15 cellular contexts compared by ENCODE assay signal in genomic region chr22:38246692-38247091, GRCh38. TPM values are rescaled to one million over a fixed set of nuclear protein-coding genes. Genes with fewer than 3 reads are reported as not detected.
DNase-seq lines count a peak whose midpoint lies in the region; ATAC-seq and TF ChIP-seq lines count a peak whose summit lies in the region.
"Had no signal": no experiment of that assay in that cellular context is flagged by ENCODE, and none has a peak within 500 bp of the region (broad histone marks: within the 10 kb centered on the region; RNA-seq: fewer than 3 reads in every experiment).

No MANE protein-coding gene starts in this region.

- peaks cover 44 to 99% (median 88%) of the 10 kb centered on the region in 10 experiments for H3K4me1 ChIP-seq in BLaER1 treated with 17β-estradiol and CSF1 and Interleukin-3, amounts not matched to agents 10 nM and 100 nM
- H3K4me1 ChIP-seq in gastrocnemius medialis, result peaks cover 39 to 42% of the 10 kb centered on the region in 2 donors

- peaks cover 47 to 85% (median 69%) of the 10 kb centered on the region in 11 experiments; a peak in 21 of 22 replicates for H4K20me1 ChIP-seq in BLaER1 treated with 17β-estradiol and CSF1 and Interleukin-3, amounts not matched to agents 10 nM and 100 nM

- no peak for TF ChIP-seq CTCF in gastrocnemius medialis (IDR thresholded peaks at IDR 0.05 in 4 of 5, conservative IDR thresholded peaks at IDR 0.05 in 1 of 5)

- H3K9me3 ChIP-seq in BLaER1 treated with 17β-estradiol and CSF1 and Interleukin-3, amounts not matched to agents 10 nM and 100 nM (replicated peaks in 1 of 11), result peaks cover 9 to 17% (median 12%) of the 10 kb centered on the region in 11 experiments; a peak in 21 of 22 replicates
- H3K9me3 ChIP-seq in gastrocnemius medialis, result no peaks in the 10 kb centered on the region
- H3K9me3 ChIP-seq: SJSA1 had no signal

- peaks cover 5 to 63% (median 34%) of the 10 kb centered on the region in 11 experiments; a peak in 21 of 22 replicates for H3K36me3 ChIP-seq in BLaER1 treated with 17β-estradiol and CSF1 and Interleukin-3, amounts not matched to agents 10 nM and 100 nM
- peaks cover 0 to 47% of the 10 kb centered on the region in 2 donors for H3K36me3 ChIP-seq in gastrocnemius medialis

- DNase-seq in cerebellar nuclear complex (lab: John Stamatoyannopoulos, UW) (peak; percentile 45 to 63), gastrocnemius medialis (peak; percentile 28 to 49), NCI-H2171 treated with DMSO at 0.1 percent for 48 hours (lab: John Stamatoyannopoulos, UW) (no peak), DMS153 (lab: John Stamatoyannopoulos, UW) (no peak)
- DNase-seq: activated CD8-positive, alpha-beta memory T cell treated with anti-CD3 and anti-CD28 coated beads, Interleukin-2, amount 10 ng/mL, durations not matched to agents 7 days and 5 days; activated naive CD4-positive, alpha-beta T cell treated with anti-CD3 and anti-CD28 coated beads for 36 hours; cortex of kidney; HCEC 1CT; naive B cell; stimulated activated naive CD8-positive, alpha-beta T cell treated with anti-CD3 and anti-CD28 coated beads, Interleukin-15, Interleukin-2, amounts not matched to agents 100 U/mL and 50 U/mL, for 24 hours had no signal

- ATAC-seq in gastrocnemius medialis (peak; percentile 43 to 48), GM18868 (IDR thresholded peaks at IDR 0.05; ENCODE audit: unreplicated experiment) (no peak), HG03457 (IDR thresholded peaks at IDR 0.05; ENCODE audit: unreplicated experiment) (no peak)
- ATAC-seq: activated CD8-positive, alpha-beta memory T cell treated with anti-CD3 and anti-CD28 coated beads, Interleukin-2, amount 10 ng/mL, durations not matched to agents 7 days and 5 days; stimulated activated naive CD8-positive, alpha-beta T cell treated with anti-CD3 and anti-CD28 coated beads, Interleukin-15, Interleukin-2, amounts not matched to agents 100 U/mL and 50 U/mL, for 24 hours had no signal

- intact Hi-C loops in gastrocnemius medialis (cut with DNase I; ENCODE audit: low total_unique reads), result no loop called here

- H3K27me3 ChIP-seq in BLaER1 treated with 17β-estradiol and CSF1 and Interleukin-3, amounts not matched to agents 10 nM and 100 nM, result no peaks in the 10 kb centered on the region
- no peaks in the 10 kb centered on the region for H3K27me3 ChIP-seq in layer of hippocampus (ENCODE audit: control insufficient read depth, insufficient read depth, low read length)
- no peaks in the 10 kb centered on the region for H3K27me3 ChIP-seq in gastrocnemius medialis
- H3K27me3 ChIP-seq: SJSA1 had no signal

- TF ChIP-seq POLR2A in gastrocnemius medialis (IDR thresholded peaks at IDR 0.05), result no peak

- in situ Hi-C loops in gastrocnemius medialis (cut with MboI; ENCODE audit: low sequenced_read_pairs in 4 of 4), result loop anchor here in 1 of 4 donors (25.0 kb wide), 1 partner anchor 134 kb away; the partner anchor contains the start of gene BAIAP2L2

- peak overlapping the region; percentile 13 to 83 (median 75); a peak in 20 of 22 replicates for H3K4me2 ChIP-seq in BLaER1 treated with 17β-estradiol and CSF1 and Interleukin-3, amounts not matched to agents 10 nM and 100 nM

- H3K9ac ChIP-seq in BLaER1 treated with 17β-estradiol and CSF1 and Interleukin-3, amounts not matched to agents 10 nM and 100 nM, result peak overlapping the region in 4 of 11 experiments; percentile 30 to 45 (median 32); a peak in 5 of 22 replicates

- peak overlapping the region in 3 of 11 experiments; percentile 3 to 47 (median 29); a peak in 4 of 22 replicates for H3K27ac ChIP-seq in BLaER1 treated with 17β-estradiol and CSF1 and Interleukin-3, amounts not matched to agents 10 nM and 100 nM
- H3K27ac ChIP-seq in layer of hippocampus (ENCODE audit: low read depth, low read length), result peak overlapping the region; percentile 91
- H3K27ac ChIP-seq in gastrocnemius medialis, result peak overlapping the region; percentile 22 to 71 (median 58)
- H3K27ac ChIP-seq: SJSA1 had no signal

- H3K4me3 ChIP-seq in BLaER1 treated with 17β-estradiol and CSF1 and Interleukin-3, amounts not matched to agents 10 nM and 100 nM, result no peak overlapping the region
- H3K4me3 ChIP-seq in gastrocnemius medialis, result no peak overlapping the region
- H3K4me3 ChIP-seq: SJSA1 had no signal

RNA-seq across cellular contexts. Expression of gene TMEM184B, which starts 26.1 kb away (rescaled TPM):
- total RNA-seq in gastrocnemius medialis, result 10 to 100 TPM; 25.4 to 40.7 (median 31.2) TPM

RNA-seq across cellular contexts. Expression of gene MAFF, which starts 44.9 kb away (rescaled TPM):
- 100 to 1,000 TPM in 1 of 4 donors, 10 to 100 TPM in 3; 19.3 to 448 (median 33.4) TPM for total RNA-seq in gastrocnemius medialis

Comparison
In these comparisons a context has a peak if more than half of its experiments do, and no peak if none do; other contexts are left out.
1. DNase-seq: peak in cerebellar nuclear complex (2 of 2) and gastrocnemius medialis (2 of 2); none in NCI-H2171 treated with DMSO at 0.1 percent for 48 hours (single experiment) and DMS153 (single experiment).
2. ATAC-seq: peak in gastrocnemius medialis (2 of 2); none in GM18868 (single experiment) and HG03457 (single experiment).